16 cellular contexts compared by ENCODE assay signal in the genomic region with DNA sequence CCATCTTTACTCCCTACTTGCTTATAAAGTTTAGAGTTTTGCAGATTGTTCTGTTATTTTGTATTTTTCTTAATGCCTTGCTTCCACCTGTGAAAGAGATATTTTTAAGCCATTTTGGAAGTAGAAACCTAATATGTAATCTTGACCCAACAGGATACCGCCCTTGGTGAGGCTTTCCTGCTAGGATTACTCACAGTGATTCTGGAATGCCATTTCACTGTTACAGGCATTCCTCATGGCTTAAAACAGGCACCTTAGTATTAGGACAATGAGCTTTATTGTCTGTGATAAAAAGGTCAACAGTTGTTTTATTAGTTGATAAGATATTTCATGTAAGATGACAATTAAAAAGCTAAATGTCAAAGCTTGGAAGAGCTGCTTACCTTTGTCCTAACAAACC. TPM values are rescaled to one million over a fixed set of nuclear protein-coding genes. Genes with fewer than 3 reads are reported as not detected.
A peak's percentile ranks its signal among the peaks of the same experiment; 100 is the strongest.
DNase-seq lines count a peak whose midpoint lies in the region; ATAC-seq and TF ChIP-seq lines count a peak whose summit lies in the region.
"Had no signal": no experiment of that assay in that cellular context is flagged by ENCODE, and none has a peak within 500 bp of the region (broad histone marks: within the 10 kb centered on the region; RNA-seq: fewer than 3 reads in every experiment).

No MANE protein-coding gene starts in this region.

- 87 to 88% methylated on average over 1 of the region's 1 CpG for WGBS in lower leg skin, 2 donors

- H3K27ac ChIP-seq in RWPE2 (ENCODE audit: poor library complexity, severe bottlenecking) (peak overlapping the region; percentile 72), osteoblast (ENCODE audit: low read depth, low read length) (no peak overlapping the region)
- H3K27ac ChIP-seq: suprapubic skin had no signal

- H2AFZ ChIP-seq in osteoblast (ENCODE audit: low read length), result no peak overlapping the region

- peaks cover 24% of the 10 kb centered on the region for H3K36me3 Mint-ChIP-seq in activated T-cell treated with anti-CD3 and anti-CD28 coated beads, Interleukin-2, amount 50 U/mL, for 4 hours (ENCODE audit: insufficient read depth)

- no peaks in the 10 kb centered on the region for H3K9me3 Mint-ChIP-seq in activated T-cell treated with anti-CD3 and anti-CD28 coated beads, Interleukin-2, amount 50 U/mL, for 4 hours
- H3K9me3 Mint-ChIP-seq: activated naive CD4-positive, alpha-beta T cell treated with anti-CD3 and anti-CD28 coated beads, Interleukin-2, amount 50 U/mL, for 24 hours; CD4-positive, alpha-beta memory T cell; dendritic cell treated with granulocyte-macrophage colony-stimulating factor and Interleukin-4, amounts not matched to agents 40 ng/mL and 50 ng/mL, for 4 days had no signal

- H3K27me3 Mint-ChIP-seq in activated T-cell treated with anti-CD3 and anti-CD28 coated beads, Interleukin-2, amount 50 U/mL, for 4 hours (ENCODE audit: low read depth), result no peaks in the 10 kb centered on the region
- H3K27me3 Mint-ChIP-seq: activated naive CD4-positive, alpha-beta T cell treated with anti-CD3 and anti-CD28 coated beads, Interleukin-2, amount 50 U/mL, for 24 hours; CD4-positive, alpha-beta memory T cell had no signal

- no peak overlapping the region for H3K4me2 ChIP-seq in osteoblast (ENCODE audit: insufficient read depth, low read length)

- H3K27me3 ChIP-seq in H7 (ENCODE audit: control insufficient read depth, insufficient read depth, low read length) (peaks cover 7% of the 10 kb centered on the region), RWPE2 (ENCODE audit: insufficient read depth, poor library complexity, severe bottlenecking) (no peaks in the 10 kb centered on the region), osteoblast (ENCODE audit: insufficient read depth, low read length) (no peaks in the 10 kb centered on the region)
- H3K27me3 ChIP-seq: suprapubic skin had no signal

- intact Hi-C loops in lower leg skin (cut with DNase I; ENCODE audit: low total_unique reads), result no loop called here

- DNase-seq in H7, result peak; percentile 38
- no peak for DNase-seq in RWPE2 (ENCODE audit: low spot score)
- peak; percentile 64 for DNase-seq in epithelial cell of esophagus (ENCODE audit: low read depth)
- peak; percentile 37 for DNase-seq in osteoblast (ENCODE audit: insufficient read length, low spot score, missing footprints)
- no peak for DNase-seq in lower leg skin (ENCODE audit: low spot score in 2 of 2)
- DNase-seq in NCI-H128 (lab: John Stamatoyannopoulos, UW; ENCODE audit: unreplicated experiment), result no peak
- no peak for DNase-seq in NCI-H748 treated with DMSO at 0.1 percent for 48 hours (lab: John Stamatoyannopoulos, UW)
- DNase-seq in activated T-cell treated with anti-CD3 and anti-CD28 coated beads, Interleukin-2, amount 50 U/mL, for 4 hours, result no peak
- DNase-seq: activated CD8-positive, alpha-beta memory T cell treated with anti-CD3 and anti-CD28 coated beads for 24 hours; CD4-positive, alpha-beta memory T cell; midbrain; NCI-H2029 treated with DMSO at 0.1 percent for 48 hours; right cardiac atrium had no signal

- H3K4me3 Mint-ChIP-seq in activated T-cell treated with anti-CD3 and anti-CD28 coated beads, Interleukin-2, amount 50 U/mL, for 4 hours, result no peak overlapping the region
- H3K4me3 Mint-ChIP-seq: activated naive CD4-positive, alpha-beta T cell treated with anti-CD3 and anti-CD28 coated beads, Interleukin-2, amount 50 U/mL, for 24 hours; CD4-positive, alpha-beta memory T cell; dendritic cell treated with granulocyte-macrophage colony-stimulating factor and Interleukin-4, amounts not matched to agents 40 ng/mL and 50 ng/mL, for 4 days had no signal

- peaks cover 8% of the 10 kb centered on the region for H4K20me1 ChIP-seq in osteoblast (ENCODE audit: insufficient read depth, low read length)

- H3K9me3 ChIP-seq in RWPE2 (ENCODE audit: severe bottlenecking), result no peaks in the 10 kb centered on the region
- H3K9me3 ChIP-seq in osteoblast (ENCODE audit: low read depth, low read length), result no peaks in the 10 kb centered on the region
- H3K9me3 ChIP-seq: suprapubic skin had no signal

- TF ChIP-seq POLR2A in lower leg skin (IDR thresholded peaks at IDR 0.05), result no peak

- peaks cover 29% of the 10 kb centered on the region for H3K4me1 ChIP-seq in RWPE2 (ENCODE audit: insufficient read depth, poor library complexity, severe bottlenecking)
- H3K4me1 ChIP-seq in osteoblast (ENCODE audit: insufficient read depth, low read length), result peaks cover 6% of the 10 kb centered on the region
- H3K4me1 ChIP-seq: suprapubic skin had no signal

- no peak for TF ChIP-seq CTCF in RWPE2 (IDR thresholded peaks at IDR 0.05; ENCODE audit: poor library complexity, severe bottlenecking)
- no peak for TF ChIP-seq CTCF in epithelial cell of esophagus (IDR thresholded peaks at IDR 0.05; ENCODE audit: insufficient read depth, low read depth, low read length, missing control alignments)
- TF ChIP-seq CTCF in osteoblast (IDR thresholded peaks at IDR 0.05; ENCODE audit: extremely low read depth, low read depth, low read length), result no peak
- TF ChIP-seq CTCF in lower leg skin (IDR thresholded peaks at IDR 0.05), result no peak

- peak; percentile 99 for ATAC-seq in RWPE2 (ENCODE audit: low read depth)
- ATAC-seq in activated T-cell treated with anti-CD3 and anti-CD28 coated beads, Interleukin-2, amount 50 U/mL, for 4 hours, result no peak

- peaks cover 22% of the 10 kb centered on the region for H3K79me2 ChIP-seq in osteoblast (ENCODE audit: insufficient read depth, low read length)

- H3K36me3 ChIP-seq in H7 (replicated peaks; ENCODE audit: control insufficient read depth, insufficient read depth, low read length) (no peaks in the 10 kb centered on the region), RWPE2 (ENCODE audit: low read depth) (peaks cover 98% of the 10 kb centered on the region), osteoblast (ENCODE audit: insufficient read depth, low read length) (peaks cover 73% of the 10 kb centered on the region)

- H3K4me1 Mint-ChIP-seq in activated T-cell treated with anti-CD3 and anti-CD28 coated beads, Interleukin-2, amount 50 U/mL, for 4 hours (ENCODE audit: low read depth), result no peaks in the 10 kb centered on the region
- H3K4me1 Mint-ChIP-seq: activated naive CD4-positive, alpha-beta T cell treated with anti-CD3 and anti-CD28 coated beads, Interleukin-2, amount 50 U/mL, for 24 hours; CD4-positive, alpha-beta memory T cell had no signal

- H3K4me3 ChIP-seq in H7 (ENCODE audit: insufficient read depth, low read depth, low read length), result no peak overlapping the region
- no peak overlapping the region for H3K4me3 ChIP-seq in RWPE2 (ENCODE audit: severe bottlenecking)
- H3K4me3 ChIP-seq in epithelial cell of esophagus (ENCODE audit: low read length), result no peak overlapping the region
- H3K4me3 ChIP-seq in osteoblast (ENCODE audit: insufficient read depth, low read length), result no peak overlapping the region
- H3K4me3 ChIP-seq in lower leg skin (ENCODE audit: low read depth, poor library complexity, severe bottlenecking), result no peak overlapping the region
- H3K4me3 ChIP-seq: suprapubic skin had no signal

RNA-seq across cellular contexts. Expression of a gene that starts 58.2 kb away (rescaled TPM):
- total RNA-seq in H7 (2014; rRNA removed; shearing (Covaris generic)), result 39.6 and 43.3 TPM in 2 replicates
- total RNA-seq in osteoblast (96.4 and 107 TPM in 2 replicates), lower leg skin (10 to 100 TPM; 23.5 to 81.5 (median 26.2) TPM)
- total RNA-seq in activated T-cell treated with anti-CD3 and anti-CD28 coated beads, Interleukin-2, amount 50 U/mL, for 4 hours, result under 1 TPM; 0.66 to 0.82 (median 0.76) TPM

Comparison
In these comparisons a context has a peak if more than half of its experiments do, and no peak if none do; other contexts are left out.
1. DNase-seq: peak in H7 (single experiment), epithelial cell of esophagus (single experiment) and osteoblast (single experiment); none in RWPE2 (single experiment), lower leg skin (0 of 2), NCI-H128 (single experiment), NCI-H748 treated with DMSO at 0.1 percent for 48 hours (single experiment) and activated T-cell treated with anti-CD3 and anti-CD28 coated beads, Interleukin-2, amount 50 U/mL, for 4 hours (single experiment).
2. RNA of a gene that starts 58.2 kb away (total RNA-seq): 96.4 to 107 TPM in osteoblast, 39.6 to 43.3 TPM in H7 and 23.5 to 81.5 TPM in lower leg skin; 0.66 to 0.82 TPM in activated T-cell treated with anti-CD3 and anti-CD28 coated beads, Interleukin-2, amount 50 U/mL, for 4 hours; every median in the first group is over 10 times any median in the second.